Comparison of ENCODE assay signal across 19 cellular contexts in the genomic region with DNA sequence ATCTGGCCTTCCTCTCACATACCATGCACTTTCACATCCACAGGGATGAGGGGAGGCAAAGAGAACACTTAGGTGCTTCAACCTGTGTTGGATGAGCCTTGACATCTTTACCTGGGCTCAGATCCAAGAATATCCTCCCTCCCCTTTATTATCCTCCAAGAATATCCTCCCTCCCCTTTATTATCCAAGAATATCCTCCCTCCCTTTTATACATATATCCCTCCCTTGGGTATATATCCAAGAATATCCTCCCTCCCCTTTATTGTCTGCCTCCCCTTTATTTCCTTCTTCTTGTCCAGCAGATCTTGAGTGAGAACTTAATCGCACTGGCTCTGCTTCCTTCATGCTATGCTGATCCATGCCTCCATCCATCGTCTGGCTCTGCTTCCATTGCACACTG. TPM values are rescaled to one million over a fixed set of nuclear protein-coding genes. Genes with fewer than 3 reads are reported as not detected.
A peak's percentile ranks its signal among the peaks of the same experiment; 100 is the strongest.
DNase-seq lines count a peak whose midpoint lies in the region; ATAC-seq, FAIRE-seq and TF ChIP-seq lines count a peak whose summit lies in the region.
"Had no signal": no experiment of that assay in that cellular context is flagged by ENCODE, and none has a peak within 500 bp of the region (broad histone marks: within the 10 kb centered on the region; RNA-seq: fewer than 3 reads in every experiment).

No MANE protein-coding gene starts in this region.

- H3K9me3 ChIP-seq in heart left ventricle: no peaks in the 10 kb centered on the region
- H3K9me3 ChIP-seq in right cardiac atrium (ENCODE audit: control insufficient read depth, low read length): no peaks in the 10 kb centered on the region
- H3K9me3 ChIP-seq in kidney (ENCODE audit: control insufficient read depth in 1 of 2, low read length in 2 of 2): no peaks in the 10 kb centered on the region
- no peaks in the 10 kb centered on the region for H3K9me3 ChIP-seq in uterus

- ATAC-seq in heart left ventricle (peak in 1 of 4 donors; percentile 18), right cardiac atrium (no peak), esophagus mucosa (no peak)
- ATAC-seq in activated CD4-positive, CD25-positive, alpha-beta regulatory T cell treated with anti-CD3 and anti-CD28 coated beads, Interleukin-2, amount 50 U/mL, for 24 hours: no peak
- ATAC-seq: natural killer cell treated with Interleukin-12 subunit alpha and Interleukin-12 subunit beta and Interleukin-15 and Interleukin-18, amount 100 ng/mL, for 72 hours; PC-3; T-helper 17 cell had no signal

- peaks cover 8 to 96% (median 73%) of the 10 kb centered on the region in 12 donors for H3K4me1 ChIP-seq in heart left ventricle
- peaks cover 11% of the 10 kb centered on the region for H3K4me1 ChIP-seq in right cardiac atrium (ENCODE audit: control insufficient read depth, insufficient read depth, low read length)
- H3K4me1 ChIP-seq in kidney (ENCODE audit: control insufficient read depth in 1 of 2, insufficient read depth in 1 of 2, low read depth in 1 of 2, low read length in 2 of 2): peaks cover 0 to 2% of the 10 kb centered on the region in 2 donors
- peaks cover 67% of the 10 kb centered on the region for H3K4me1 ChIP-seq in rectal smooth muscle tissue (ENCODE audit: control insufficient read depth, insufficient read depth, low read length)
- peaks cover 2 to 18% of the 10 kb centered on the region in 2 donors for H3K4me1 ChIP-seq in uterus

- H3K27ac ChIP-seq in heart left ventricle (peak overlapping the region; percentile 25 to 87 (median 70)), right cardiac atrium (ENCODE audit: low read length) (no peak overlapping the region), kidney (ENCODE audit: low read depth in 2 of 2, low read length in 2 of 2) (peak overlapping the region; percentile 20 to 32), rectal smooth muscle tissue (ENCODE audit: low read depth, low read length) (peak overlapping the region; percentile 89), uterus (peak overlapping the region; percentile 82 to 86)

- H3K36me3 ChIP-seq in heart left ventricle: peaks cover 0 to 11% (median 0%) of the 10 kb centered on the region in 9 donors
- no peaks in the 10 kb centered on the region for H3K36me3 ChIP-seq in kidney (ENCODE audit: control insufficient read depth in 1 of 2, insufficient read depth in 2 of 2, low read length in 2 of 2)
- no peaks in the 10 kb centered on the region for H3K36me3 ChIP-seq in rectal smooth muscle tissue (ENCODE audit: control insufficient read depth, insufficient read depth, low read length)
- no peaks in the 10 kb centered on the region for H3K36me3 ChIP-seq in uterus

- FAIRE-seq in kidney (lab: Jason Lieb, UNC): no peak

- H3K9ac ChIP-seq in kidney (ENCODE audit: low read length in 2 of 2) (no peak overlapping the region), rectal smooth muscle tissue (ENCODE audit: low read length) (no peak overlapping the region)

- intact Hi-C loops in heart left ventricle (cut with DNase I): no loop called here
- intact Hi-C loops in right cardiac atrium (cut with DNase I): no loop called here
- intact Hi-C loops in kidney (cut with DNase I): no loop called here
- intact Hi-C loops in uterus (cut with DNase I; ENCODE audit: low total_unique reads): no loop called here

- H3K4me3 ChIP-seq in heart left ventricle (no peak overlapping the region), right cardiac atrium (ENCODE audit: low read length) (no peak overlapping the region), kidney (ENCODE audit: low read length in 2 of 2) (no peak overlapping the region), rectal smooth muscle tissue (ENCODE audit: low read length) (peak overlapping the region; percentile 36), uterus (no peak overlapping the region)

- H3K27me3 ChIP-seq in heart left ventricle (no peaks in the 10 kb centered on the region), right cardiac atrium (ENCODE audit: control insufficient read depth, insufficient read depth) (no peaks in the 10 kb centered on the region), rectal smooth muscle tissue (ENCODE audit: control insufficient read depth, insufficient read depth, low read length) (no peaks in the 10 kb centered on the region), uterus (no peaks in the 10 kb centered on the region)

- no peak for TF ChIP-seq POLR2A in heart left ventricle (IDR thresholded peaks at IDR 0.05)
- no peak for TF ChIP-seq POLR2A in uterus (IDR thresholded peaks at IDR 0.05)

- DNase-seq in heart left ventricle (no peak), right cardiac atrium (no peak), kidney (no peak), uterus (no peak), NOMO-1 treated with dmso at 0.1 percent for 144 hours (lab: John Stamatoyannopoulos, UW; ENCODE audit: unreplicated experiment) (no peak)
- DNase-seq: activated CD4-positive, alpha-beta T cell treated with anti-CD3 and anti-CD28 coated beads, Interleukin-2, amount 50 U/mL, for 1 hour; activated CD8-positive, alpha-beta memory T cell treated with anti-CD3 and anti-CD28 coated beads, Interleukin-2, amount 50 U/mL, for 48 hours; activated gamma-delta T cell; Karpas-422; NCI-H1048; NCI-H2081; NCI-H526; PC-3; T-helper 17 cell had no signal

- TF ChIP-seq CTCF in heart left ventricle (IDR thresholded peaks at IDR 0.05) (no peak), kidney (IDR thresholded peaks at IDR 0.05; ENCODE audit: borderline replicate concordance, extremely low read depth, insufficient read depth) (no peak), uterus (IDR thresholded peaks at IDR 0.05) (no peak)

- WGBS in heart left ventricle, 4 donors: 49 to 77% (median 69%) methylated on average over 2 of the region's 2 CpGs
- 81% methylated on average over 2 of the region's 2 CpGs for WGBS in right cardiac atrium

RNA-seq across cellular contexts. Expression of a gene that starts 30.3 kb away (rescaled TPM):
- total RNA-seq in heart left ventricle: 100 to 1,000 TPM in 2 of 9 donors, 10 to 100 TPM in 7; 42.6 to 132 (median 77.7) TPM
- 10 to 100 TPM; 23.8 to 55.9 TPM for polyA plus RNA-seq in heart left ventricle
- total RNA-seq in right cardiac atrium: 10 to 100 TPM; 32.0 to 45.8 (median 33.4) TPM
- 24.2 TPM for polyA plus RNA-seq in right cardiac atrium
- 20.7 TPM for total RNA-seq in kidney
- polyA plus RNA-seq in kidney (ENCODE audit: insufficient read depth, low read depth, low replicate concordance): 5.6 TPM
- total RNA-seq in uterus: 100 to 1,000 TPM; 107 to 329 (median 271) TPM
- total RNA-seq in esophagus mucosa: 8.0 TPM
- total RNA-seq: HT-29; natural killer cell treated with Interleukin-12 subunit alpha and Interleukin-12 subunit beta and Interleukin-15 and Interleukin-18, amount 100 ng/mL, for 72 hours; T-helper 17 cell had no signal
